In the genomic region with DNA sequence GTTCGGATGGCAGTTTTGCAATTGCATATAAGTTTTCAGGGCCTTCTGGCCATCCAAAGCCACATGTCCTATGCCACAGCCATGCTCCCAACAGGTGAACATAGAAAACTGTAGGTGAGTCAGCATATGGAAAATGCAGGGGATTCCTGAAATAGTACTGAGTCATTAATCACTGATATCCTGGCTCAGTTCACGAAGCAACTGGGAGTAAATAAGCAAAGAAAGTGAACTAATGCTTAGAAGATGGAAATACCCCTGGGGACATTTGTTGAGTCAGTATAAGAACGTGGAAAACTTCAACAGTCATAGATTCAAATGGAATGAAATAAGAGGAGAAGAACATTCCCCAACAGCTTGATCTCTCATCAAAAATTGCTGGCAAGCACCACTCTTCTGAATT, we compare ENCODE assay signal across 11 cellular contexts.
DNase-seq lines count a peak whose midpoint lies in the region; ATAC-seq and TF ChIP-seq lines count a peak whose summit lies in the region.
"Had no signal": no experiment of that assay in that cellular context is flagged by ENCODE, and none has a peak within 500 bp of the region (broad histone marks: within the 10 kb centered on the region; RNA-seq: fewer than 3 reads in every experiment).

No MANE protein-coding gene starts in this region.

- DNase-seq in EL (peak; percentile 96), RPMI7951 (ENCODE audit: low read depth) (peak; percentile 97), fibroblast of lung (ENCODE audit: low read depth in 2 of 2) (peak; percentile 74 to 98), renal cortical epithelial cell (ENCODE audit: low read depth) (peak; percentile 98), NCI-H748 (lab: John Stamatoyannopoulos, UW; ENCODE audit: unreplicated experiment) (no peak), Kasumi-1 (lab: John Stamatoyannopoulos, UW) (no peak)
- DNase-seq in stimulated activated CD4-positive, alpha-beta T cell treated with anti-CD3 and anti-CD28 coated beads, Interleukin-4, amount 100 ng/mL, for 24 hours, result no peak
- DNase-seq: activated CD4-positive, alpha-beta T cell treated with anti-CD3 and anti-CD28 coated beads, Interleukin-2, amount 50 U/mL, for 48 hours; MV-4-11; transverse colon had no signal

- TF ChIP-seq CTCF in fibroblast of lung (conservative IDR thresholded peaks at IDR 0.05 in 1 of 2, IDR thresholded peaks at IDR 0.05 in 1 of 2; ENCODE audit: low read depth in 1 of 2, low read length in 2 of 2), result no peak

- no peaks in the 10 kb centered on the region for H3K79me2 ChIP-seq in fibroblast of lung (ENCODE audit: control insufficient read depth, insufficient read depth, low read length)

- H3K27ac ChIP-seq in fibroblast of lung (ENCODE audit: insufficient read depth, low read length), result peak overlapping the region; percentile 34

- H3K27me3 ChIP-seq in fibroblast of lung (ENCODE audit: control insufficient read depth, insufficient read depth, low read length), result no peaks in the 10 kb centered on the region
- H3K27me3 ChIP-seq: transverse colon had no signal

- no peak overlapping the region for H3K4me3 ChIP-seq in fibroblast of lung (replicated peaks in 1 of 4; ENCODE audit: control extremely low read depth in 1 of 4, insufficient read depth in 1 of 4, low read depth in 3 of 4, low read length in 4 of 4)
- H3K4me3 ChIP-seq: transverse colon had no signal

- ATAC-seq in GM21825 (IDR thresholded peaks at IDR 0.05; ENCODE audit: unreplicated experiment), result no peak

- no peak overlapping the region for H3K4me2 ChIP-seq in fibroblast of lung (ENCODE audit: extremely low read depth, insufficient read depth, low read length)

- H3K9me3 ChIP-seq in fibroblast of lung (ENCODE audit: control insufficient read depth, insufficient read depth, low read depth, low read length), result no peaks in the 10 kb centered on the region
- H3K9me3 ChIP-seq: transverse colon had no signal

- H4K20me1 ChIP-seq in fibroblast of lung (ENCODE audit: control insufficient read depth, extremely low read depth, insufficient read depth, low read length), result no peaks in the 10 kb centered on the region

- H3K4me1 ChIP-seq in fibroblast of lung (ENCODE audit: control insufficient read depth, extremely low read depth, insufficient read depth, low read length), result peaks cover 9% of the 10 kb centered on the region

- no peak overlapping the region for H3K9ac ChIP-seq in fibroblast of lung (ENCODE audit: insufficient read depth, low read length)

- H2AFZ ChIP-seq in fibroblast of lung (ENCODE audit: low read length), result no peak overlapping the region

- no peaks in the 10 kb centered on the region for H3K36me3 ChIP-seq in fibroblast of lung (ENCODE audit: control insufficient read depth, insufficient read depth, low read length)
- H3K36me3 ChIP-seq: transverse colon had no signal

Comparison
In these comparisons a context has a peak if more than half of its experiments do, and no peak if none do; other contexts are left out.
1. DNase-seq: peak in EL (single experiment), RPMI7951 (single experiment), fibroblast of lung (2 of 2) and renal cortical epithelial cell (single experiment); none in NCI-H748 (single experiment), Kasumi-1 (0 of 2) and stimulated activated CD4-positive, alpha-beta T cell treated with anti-CD3 and anti-CD28 coated beads, Interleukin-4, amount 100 ng/mL, for 24 hours (single experiment).